8 cellular contexts compared by ENCODE assay signal in the genomic region with DNA sequence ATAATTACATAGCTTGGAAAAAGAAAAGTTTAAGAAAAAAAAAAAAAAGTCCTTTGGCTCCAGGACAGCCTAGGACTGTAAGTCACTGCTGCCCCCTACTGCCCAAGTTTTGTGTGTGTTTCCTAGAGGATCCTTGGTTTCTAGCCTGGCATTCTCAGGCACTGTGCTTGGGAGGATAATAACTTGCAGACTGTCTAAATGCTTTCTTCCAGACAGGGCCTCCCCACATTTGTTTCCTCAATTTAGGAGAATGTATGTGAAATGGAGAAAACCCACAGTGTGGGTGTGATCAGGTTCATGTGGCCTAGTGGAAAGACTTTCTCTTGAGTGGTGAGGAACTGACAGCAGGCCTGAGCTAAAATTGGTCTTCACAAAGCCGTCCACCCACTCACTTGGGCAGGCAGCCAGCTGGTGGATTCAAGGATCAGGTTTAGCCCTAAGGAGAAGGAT.
DNase-seq lines count a peak whose midpoint lies in the region; ATAC-seq and TF ChIP-seq lines count a peak whose summit lies in the region.

No MANE protein-coding gene starts in this region.

- TF ChIP-seq CTCF in AG10803 (conservative IDR thresholded peaks at IDR 0.05; ENCODE audit: low read length) (peak; percentile 91), SU-DHL-6 (IDR thresholded peaks at IDR 0.05; ENCODE audit: insufficient read depth, low read length, poor library complexity, severe bottlenecking) (peak; percentile 67), brain (conservative IDR thresholded peaks at IDR 0.05) (peak; percentile 94)

- peak overlapping the region in 4 of 5 experiments; percentile 68 to 82 (median 74) for H3K27ac Mint-ChIP-seq in brain

- H3K9me2 ChIP-seq in SU-DHL-6 (replicated peaks; ENCODE audit: insufficient read depth, low read length), result no peaks in the 10 kb centered on the region

- peak overlapping the region in 1 of 5 experiments; percentile 27 for H3K4me3 Mint-ChIP-seq in brain

- peaks cover 21% of the 10 kb centered on the region for H3K4me1 Mint-ChIP-seq in brain

- H3F3A ChIP-seq in SU-DHL-6 (ENCODE audit: insufficient read depth), result no peaks in the 10 kb centered on the region

- peak; percentile 52 for ATAC-seq in GM18517 (IDR thresholded peaks at IDR 0.05; ENCODE audit: unreplicated experiment)

- H3K79me2 ChIP-seq in SU-DHL-6 (ENCODE audit: insufficient read depth, low read length), result no peaks in the 10 kb centered on the region

- H3K4me3 ChIP-seq in AG10803 (ENCODE audit: low read length), result no peak overlapping the region
- no peak overlapping the region for H3K4me3 ChIP-seq in SU-DHL-6 (ENCODE audit: insufficient read depth, low read length, poor library complexity, severe bottlenecking)

- H3K36me3 ChIP-seq in SU-DHL-6 (ENCODE audit: low read length), result no peaks in the 10 kb centered on the region

- no peaks in the 10 kb centered on the region for H3K27me3 ChIP-seq in SU-DHL-6 (ENCODE audit: low read length)

- H3K4me2 ChIP-seq in SU-DHL-6 (ENCODE audit: low read depth, low read length, poor library complexity, severe bottlenecking), result no peak overlapping the region

- no peaks in the 10 kb centered on the region for H3K9me3 Mint-ChIP-seq in brain

- no peak overlapping the region for H3K27ac ChIP-seq in SU-DHL-6 (ENCODE audit: low read depth, low read length)

- H3K9me3 ChIP-seq in SU-DHL-6 (ENCODE audit: insufficient read depth, low read length), result no peaks in the 10 kb centered on the region

- H4K20me1 ChIP-seq in SU-DHL-6 (ENCODE audit: low read depth, low read length), result no peaks in the 10 kb centered on the region

- DNase-seq in AG10803 (ENCODE audit: low read depth) (peak; percentile 82), NCI-H1092 treated with DMSO at 0.1 percent for 48 hours (lab: John Stamatoyannopoulos, UW) (peak; percentile 61), iris pigment epithelial cell (ENCODE audit: low read depth) (peak; percentile 79), mesenteric fat pad (ENCODE audit: low spot score) (no peak)
- peak; percentile 8 to 17 for DNase-seq in stimulated activated CD4-positive, alpha-beta T cell treated with anti-CD3 and anti-CD28 coated beads, Interleukin-1b, Interleukin-23, amount 100 ng/mL, for 4 hours (ENCODE audit: low read depth in 2 of 2)

- H3K9ac ChIP-seq in SU-DHL-6 (ENCODE audit: low read length), result no peak overlapping the region

- no peak overlapping the region for H2AFZ ChIP-seq in SU-DHL-6 (ENCODE audit: low read depth, low read length, severe bottlenecking)

- H3K27me3 Mint-ChIP-seq in brain, result peaks cover 4% of the 10 kb centered on the region

- peaks cover 5% of the 10 kb centered on the region for H3K36me3 Mint-ChIP-seq in brain
